ENCODE assay signal across 1 cellular context in genomic region chr11:124627546-124627945, GRCh38.
A peak's percentile ranks its signal among the peaks of the same experiment; 100 is the strongest.
TF ChIP-seq lines count a peak whose summit lies in the region.

No MANE protein-coding gene starts in this region.

TF ChIP-seq in K562, 482 proteins besides CTCF, POLR2A, EP300 and RAD21:
- TF ChIP-seq ZBTB12 (CRISPR knock-in tag; IDR thresholded peaks at IDR 0.05) = no peak
- no peak for TF ChIP-seq FOXA3 (CRISPR knock-in tag; conservative IDR thresholded peaks at IDR 0.05 in 1 of 2, IDR thresholded peaks at IDR 0.05 in 1 of 2)
- no peak for TF ChIP-seq CEBPG (CRISPR knock-in tag; IDR thresholded peaks at IDR 0.05)
- peak; percentile 19 to 69; a peak in 2 of 4 replicates for TF ChIP-seq CEBPG (tag; conservative IDR thresholded peaks at IDR 0.05 in 1 of 2, IDR thresholded peaks at IDR 0.05 in 1 of 2)
- TF ChIP-seq HDAC6 (IDR thresholded peaks at IDR 0.05; ENCODE audit: low read depth, low read length) = no peak
- TF ChIP-seq MTA3 (IDR thresholded peaks at IDR 0.05; ENCODE audit: borderline replicate concordance) = no peak
- TF ChIP-seq ZNF324 (CRISPR knock-in tag; IDR thresholded peaks at IDR 0.05) = no peak
- no peak for TF ChIP-seq ETS1 (conservative IDR thresholded peaks at IDR 0.05; ENCODE audit: control insufficient read depth, low read depth, low read length)
- TF ChIP-seq TFAP4 (CRISPR knock-in tag; IDR thresholded peaks at IDR 0.05; ENCODE audit: borderline replicate concordance) = no peak
- TF ChIP-seq CEBPB (tag; IDR thresholded peaks at IDR 0.05) = peak; percentile 51; the same call in 1 of the 2 replicates
- TF ChIP-seq CCAR2 (IDR thresholded peaks at IDR 0.05; ENCODE audit: low read depth, low read length) = no peak
- no peak for TF ChIP-seq NUFIP1 (IDR thresholded peaks at IDR 0.05; ENCODE audit: partially characterized antibody)
- no peak for TF ChIP-seq PHF8 (IDR thresholded peaks at IDR 0.05; ENCODE audit: borderline replicate concordance, low read length)
- TF ChIP-seq PML (IDR thresholded peaks at IDR 0.05; ENCODE audit: low read length) = no peak
TF ChIP-seq in K562: peak in this region for 2.
